Comparison of ENCODE assay signal across 22 cellular contexts in genomic region chr9:16069671-16070586, GRCh38.
DNase-seq lines count a peak whose midpoint lies in the region; ATAC-seq and TF ChIP-seq lines count a peak whose summit lies in the region.
"Had no signal": no experiment of that assay in that cellular context is flagged by ENCODE, and none has a peak within 500 bp of the region (broad histone marks: within the 10 kb centered on the region; RNA-seq: fewer than 3 reads in every experiment).

No MANE protein-coding gene starts in this region.

- H3K27me3 ChIP-seq in MG63 (0 out of 2 replicates have a peak, but pooled peaks cover 8% of the 10 kb centered on the region), smooth muscle cell (ENCODE audit: low read depth) (no peaks in the 10 kb centered on the region), body of pancreas (no peaks in the 10 kb centered on the region), WERI-Rb-1 (ENCODE audit: insufficient read depth, low read depth, severe bottlenecking) (no peaks in the 10 kb centered on the region), sigmoid colon (no peaks in the 10 kb centered on the region)
- H3K27me3 ChIP-seq: vagina had no signal

- 52% methylated on average over 14 of the region's 14 CpGs for WGBS in smooth muscle cell (ENCODE audit: low lambda C conversion rate)
- 59 to 69% methylated on average over 14 of the region's 14 CpGs for WGBS in body of pancreas, 2 donors
- WGBS in sigmoid colon, 2 donors = 66 to 72% methylated on average over 14 of the region's 14 CpGs

- no peak overlapping the region for H3K4me3 ChIP-seq in MG63
- H3K4me3 ChIP-seq in fibroblast of mammary gland (ENCODE audit: control insufficient read depth, low read depth, low read length) = no peak overlapping the region
- no peak overlapping the region for H3K4me3 ChIP-seq in smooth muscle cell
- no peak overlapping the region for H3K4me3 ChIP-seq in body of pancreas
- H3K4me3 ChIP-seq in WERI-Rb-1 (ENCODE audit: low read depth, low read length) = no peak overlapping the region
- H3K4me3 ChIP-seq in sigmoid colon = no peak overlapping the region
- H3K4me3 ChIP-seq: vagina had no signal

- intact Hi-C loops in body of pancreas (cut with DNase I) (no loop called here), sigmoid colon (cut with DNase I) (no loop called here)

- H3K36me3 ChIP-seq in MG63 (no peaks in the 10 kb centered on the region), smooth muscle cell (ENCODE audit: low read depth) (no peaks in the 10 kb centered on the region), body of pancreas (replicated peaks in 1 of 2; ENCODE audit: insufficient read depth in 1 of 2, low read depth in 2 of 2) (no peaks in the 10 kb centered on the region), WERI-Rb-1 (no peaks in the 10 kb centered on the region), sigmoid colon (no peaks in the 10 kb centered on the region)
- H3K36me3 ChIP-seq: vagina had no signal

- DNase-seq in MG63 = peak; percentile 56
- peak; percentile 92 for DNase-seq in fibroblast of mammary gland (ENCODE audit: low read depth)
- DNase-seq in smooth muscle cell (lab: John Stamatoyannopoulos, UW; ENCODE audit: unreplicated experiment) = no peak
- DNase-seq in body of pancreas = no peak
- DNase-seq in WERI-Rb-1 = no peak
- DNase-seq in sigmoid colon = no peak
- DNase-seq: activated CD4-positive, alpha-beta T cell treated with anti-CD3 and anti-CD28 coated beads, Interleukin-2, amount 50 U/mL, for 48 hours; activated naive CD4-positive, alpha-beta T cell; activated T-cell treated with anti-CD3 and anti-CD28 coated beads for 4 hours; AML-193; anterior cingulate cortex; DND-41; H9; NCI-H1048; NCI-H2081 treated with DMSO at 0.1 percent for 48 hours; NCI-H510A; stimulated activated CD4-positive, alpha-beta T cell treated with anti-CD3 and anti-CD28 coated beads, Interleukin-2, amount 100 ng/mL, for 24 hours had no signal

- no peaks in the 10 kb centered on the region for H3K36me3 Mint-ChIP-seq in nephron (ENCODE audit: low read depth)
- H3K36me3 Mint-ChIP-seq: memory B cell; natural killer cell treated with Interleukin-12 subunit alpha and Interleukin-12 subunit beta and Interleukin-15 and Interleukin-18, amount 100 ng/mL, for 72 hours had no signal

- TF ChIP-seq CTCF in fibroblast of mammary gland (conservative IDR thresholded peaks at IDR 0.05; ENCODE audit: control insufficient read depth, insufficient read depth, low read depth, low read length) = no peak
- no peak for TF ChIP-seq CTCF in nephron (IDR thresholded peaks at IDR 0.05; ENCODE audit: unreplicated experiment in 3 of 3)
- no peak for TF ChIP-seq CTCF in smooth muscle cell (IDR thresholded peaks at IDR 0.05; ENCODE audit: borderline replicate concordance, insufficient read depth, poor library complexity, severe bottlenecking)
- no peak for TF ChIP-seq CTCF in body of pancreas (IDR thresholded peaks at IDR 0.05)
- TF ChIP-seq CTCF in WERI-Rb-1 (IDR thresholded peaks at IDR 0.05; ENCODE audit: low read depth, low read length) = no peak
- no peak for TF ChIP-seq CTCF in sigmoid colon (IDR thresholded peaks at IDR 0.05)

- H3F3A ChIP-seq in smooth muscle cell (ENCODE audit: low read depth) = no peaks in the 10 kb centered on the region

- no peak for TF ChIP-seq EP300 in sigmoid colon (IDR thresholded peaks at IDR 0.05)

- H3K27ac ChIP-seq in smooth muscle cell (ENCODE audit: low read depth) (peak overlapping the region; percentile 35), body of pancreas (no peak overlapping the region), WERI-Rb-1 (no peak overlapping the region), sigmoid colon (no peak overlapping the region)
- H3K27ac ChIP-seq: vagina, VCaP had no signal

- ATAC-seq in body of pancreas = no peak
- ATAC-seq: natural killer cell treated with Interleukin-12 subunit alpha and Interleukin-12 subunit beta and Interleukin-15 and Interleukin-18, amount 100 ng/mL, for 72 hours had no signal

- H3K4me1 Mint-ChIP-seq in nephron = peaks cover 49% of the 10 kb centered on the region
- H3K4me1 Mint-ChIP-seq: memory B cell had no signal

- no peak overlapping the region for H3K4me2 ChIP-seq in smooth muscle cell

- no peak overlapping the region for H3K9ac ChIP-seq in smooth muscle cell (ENCODE audit: low read depth)

- peak overlapping the region; percentile 66 to 96 (median 93) for H3K27ac Mint-ChIP-seq in nephron
- H3K27ac Mint-ChIP-seq: memory B cell; natural killer cell treated with Interleukin-12 subunit alpha and Interleukin-12 subunit beta and Interleukin-15 and Interleukin-18, amount 100 ng/mL, for 72 hours had no signal

- H3K27me3 Mint-ChIP-seq in nephron (ENCODE audit: low read depth) = peaks cover 3% of the 10 kb centered on the region
- H3K27me3 Mint-ChIP-seq: memory B cell had no signal

- H3K4me1 ChIP-seq in smooth muscle cell (ENCODE audit: low read depth) (peaks cover 7% of the 10 kb centered on the region), body of pancreas (no peaks in the 10 kb centered on the region), sigmoid colon (peaks cover 0 to 4% (median 0%) of the 10 kb centered on the region in 4 donors)
- H3K4me1 ChIP-seq: vagina had no signal

- H3K79me2 ChIP-seq in smooth muscle cell (ENCODE audit: low read depth) = no peaks in the 10 kb centered on the region

- TF ChIP-seq POLR2A in body of pancreas (IDR thresholded peaks at IDR 0.05) = no peak
- no peak for TF ChIP-seq POLR2A in sigmoid colon (IDR thresholded peaks at IDR 0.05)

- peaks cover 6% of the 10 kb centered on the region for H3K9me3 Mint-ChIP-seq in nephron
- H3K9me3 Mint-ChIP-seq: natural killer cell treated with Interleukin-12 subunit alpha and Interleukin-12 subunit beta and Interleukin-15 and Interleukin-18, amount 100 ng/mL, for 72 hours had no signal

- H2AFZ ChIP-seq in smooth muscle cell (ENCODE audit: low read depth) = no peak overlapping the region

- peak overlapping the region in 1 of 3 experiments; percentile 31 for H3K4me3 Mint-ChIP-seq in nephron
- H3K4me3 Mint-ChIP-seq: H9; memory B cell; natural killer cell treated with Interleukin-12 subunit alpha and Interleukin-12 subunit beta and Interleukin-15 and Interleukin-18, amount 100 ng/mL, for 72 hours had no signal

- H3K9me3 ChIP-seq in MG63 (peaks cover 18% of the 10 kb centered on the region), smooth muscle cell (replicated peaks; ENCODE audit: low read depth) (no peaks in the 10 kb centered on the region), body of pancreas (no peaks in the 10 kb centered on the region), WERI-Rb-1 (ENCODE audit: severe bottlenecking) (no peaks in the 10 kb centered on the region), sigmoid colon (no peaks in the 10 kb centered on the region)
- H3K9me3 ChIP-seq: vagina had no signal

- H4K20me1 ChIP-seq in smooth muscle cell (ENCODE audit: low read depth) = no peaks in the 10 kb centered on the region

Comparison
In these comparisons a context has a peak if more than half of its experiments do, and no peak if none do; other contexts are left out.
1. DNase-seq: peak in MG63 (single experiment) and fibroblast of mammary gland (single experiment); none in smooth muscle cell (single experiment), body of pancreas (0 of 4), WERI-Rb-1 (single experiment) and sigmoid colon (single experiment).